In genomic region chr6:100657678-100658330, GRCh38 we compare ENCODE assay signal across 8 cellular contexts.
DNase-seq lines count a peak whose midpoint lies in the region; ATAC-seq lines count a peak whose summit lies in the region.

No MANE protein-coding gene starts in this region.

- H3K27me3 Mint-ChIP-seq in activated CD4-positive, alpha-beta T cell treated with anti-CD3 and anti-CD28 coated beads, Interleukin-2, amount 10 ng/mL, durations not matched to agents 7 days and 5 days, result no peaks in the 10 kb centered on the region

- WGBS in aorta, 2 donors, result 87 to 88% methylated on average over 2 of the region's 2 CpGs

- POLR2A ChIA-PET in activated CD4-positive, alpha-beta T cell treated with anti-CD3 and anti-CD28 coated beads, Interleukin-2, amount 10 ng/mL, durations not matched to agents 7 days and 5 days (lab: Charles Lee), result no interaction called here

- H3K4me1 Mint-ChIP-seq in activated CD4-positive, alpha-beta T cell treated with anti-CD3 and anti-CD28 coated beads, Interleukin-2, amount 10 ng/mL, durations not matched to agents 7 days and 5 days, result no peaks in the 10 kb centered on the region

- ATAC-seq in GM18511 (IDR thresholded peaks at IDR 0.05; ENCODE audit: unreplicated experiment) (peak; percentile 71), aorta (ENCODE audit: low FRiP score) (no peak)

- H3K27ac ChIP-seq in aorta (ENCODE audit: low read depth in 1 of 2, low read length in 2 of 2), result no peak overlapping the region

- DNase-seq in A172 (ENCODE audit: low spot score) (peak; percentile 56), Kasumi-1 (lab: John Stamatoyannopoulos, UW) (peak; percentile 56 to 71), RKO (ENCODE audit: low spot score) (peak; percentile 76), glomerular visceral epithelial cell (ENCODE audit: extremely low spot score) (peak; percentile 25), aorta (no peak), cortex of kidney (lab: John Stamatoyannopoulos, UW) (no peak)
- no peak for DNase-seq in activated CD4-positive, alpha-beta T cell treated with anti-CD3 and anti-CD28 coated beads, Interleukin-2, amount 10 ng/mL, durations not matched to agents 7 days and 5 days

- H3K9me3 ChIP-seq in aorta (ENCODE audit: control insufficient read depth, low read length), result no peaks in the 10 kb centered on the region

- intact Hi-C loops in aorta (cut with DNase I), result no loop called here

- no peaks in the 10 kb centered on the region for H3K9me3 Mint-ChIP-seq in activated CD4-positive, alpha-beta T cell treated with anti-CD3 and anti-CD28 coated beads, Interleukin-2, amount 10 ng/mL, durations not matched to agents 7 days and 5 days

- H3K4me1 ChIP-seq in aorta (ENCODE audit: control insufficient read depth in 1 of 2, insufficient read depth in 2 of 2, low read length in 2 of 2), result no peaks in the 10 kb centered on the region

- no peak overlapping the region for H3K4me3 Mint-ChIP-seq in activated CD4-positive, alpha-beta T cell treated with anti-CD3 and anti-CD28 coated beads, Interleukin-2, amount 10 ng/mL, durations not matched to agents 7 days and 5 days

- H3K27ac Mint-ChIP-seq in activated CD4-positive, alpha-beta T cell treated with anti-CD3 and anti-CD28 coated beads, Interleukin-2, amount 10 ng/mL, durations not matched to agents 7 days and 5 days, result no peak overlapping the region

- CTCF ChIA-PET in activated CD4-positive, alpha-beta T cell treated with anti-CD3 and anti-CD28 coated beads, Interleukin-2, amount 10 ng/mL, durations not matched to agents 7 days and 5 days (lab: Charles Lee), result no interaction called here

- H3K36me3 ChIP-seq in aorta (ENCODE audit: control insufficient read depth in 1 of 2, insufficient read depth in 2 of 2, low read length in 1 of 2), result no peaks in the 10 kb centered on the region

- no peaks in the 10 kb centered on the region for H3K27me3 ChIP-seq in aorta (ENCODE audit: control insufficient read depth in 1 of 2, insufficient read depth in 2 of 2, low read length in 1 of 2)

- peaks cover 4% of the 10 kb centered on the region for H3K36me3 Mint-ChIP-seq in activated CD4-positive, alpha-beta T cell treated with anti-CD3 and anti-CD28 coated beads, Interleukin-2, amount 10 ng/mL, durations not matched to agents 7 days and 5 days (ENCODE audit: low read depth)

- no peak overlapping the region for H3K4me3 ChIP-seq in aorta (ENCODE audit: low read length in 2 of 2)

Comparison
In these comparisons a context has a peak if more than half of its experiments do, and no peak if none do; other contexts are left out.
1. DNase-seq: peak in A172 (single experiment), Kasumi-1 (2 of 2), RKO (single experiment) and glomerular visceral epithelial cell (single experiment); none in aorta (0 of 2), cortex of kidney (single experiment) and activated CD4-positive, alpha-beta T cell treated with anti-CD3 and anti-CD28 coated beads, Interleukin-2, amount 10 ng/mL, durations not matched to agents 7 days and 5 days (single experiment).